9 cellular contexts compared by ENCODE assay signal in genomic region chr1:224783006-224783651, GRCh38.
DNase-seq lines count a peak whose midpoint lies in the region; ATAC-seq and TF ChIP-seq lines count a peak whose summit lies in the region.
"Had no signal": no experiment of that assay in that cellular context is flagged by ENCODE, and none has a peak within 500 bp of the region (broad histone marks: within the 10 kb centered on the region; RNA-seq: fewer than 3 reads in every experiment).

No MANE protein-coding gene starts in this region.

- 75 to 93% methylated on average over 4 to 5 of the region's 5 CpGs for WGBS in endodermal cell (ENCODE audit: insufficient coverage in 1 of 2, insufficient read length in 1 of 2), 2 experiments

- peak overlapping the region; percentile 38 for H3K27ac Mint-ChIP-seq in endodermal cell

- TF ChIP-seq CTCF in endodermal cell (conservative IDR thresholded peaks at IDR 0.05) (no peak), coronary artery (IDR thresholded peaks at IDR 0.05) (no peak)

- in situ Hi-C loops in KBM-7 (cut with MboI; ENCODE audit: low pct_unique_long_range_greater_than_20kb, low sequenced_read_pairs): no loop called here

- no peaks in the 10 kb centered on the region for H3K27me3 ChIP-seq in endodermal cell (ENCODE audit: control insufficient read depth, insufficient read depth, low read length, poor library complexity, severe bottlenecking)
- H3K27me3 ChIP-seq in H7 (ENCODE audit: control insufficient read depth, insufficient read depth, low read length): peaks cover 3% of the 10 kb centered on the region

- DNase-seq in KBM-7 (peak; percentile 45), endodermal cell (no peak), H7 (no peak), coronary artery (ENCODE audit: low spot score) (no peak)
- no peak for DNase-seq in stimulated activated CD4-positive, alpha-beta T cell treated with anti-CD3 and anti-CD28 coated beads, Interleukin-4, amount 100 ng/mL, for 4 hours
- no peak for DNase-seq in stimulated activated CD4-positive, alpha-beta T cell treated with anti-CD3 and anti-CD28 coated beads, Interleukin-4, amount 100 ng/mL, for 24 hours
- DNase-seq: NCI-H2171 treated with DMSO at 0.1 percent for 48 hours had no signal

- peaks cover 24% of the 10 kb centered on the region for H3K9me3 ChIP-seq in endodermal cell (ENCODE audit: control insufficient read depth, low read length)

- peaks cover 65% of the 10 kb centered on the region for H3K4me1 Mint-ChIP-seq in endodermal cell

- H3K36me3 Mint-ChIP-seq in endodermal cell (ENCODE audit: low read depth): no peaks in the 10 kb centered on the region

- H3K9ac ChIP-seq in endodermal cell (ENCODE audit: extremely low read depth, low read length, poor library complexity, severe bottlenecking): no peak overlapping the region

- H3K4me3 Mint-ChIP-seq in endodermal cell: no peak overlapping the region

- H3K36me3 ChIP-seq in endodermal cell (ENCODE audit: control insufficient read depth, insufficient read depth, low read length) (no peaks in the 10 kb centered on the region), H7 (replicated peaks; ENCODE audit: control insufficient read depth, insufficient read depth, low read length) (no peaks in the 10 kb centered on the region)

- H3K4me3 ChIP-seq in endodermal cell (ENCODE audit: low read length) (no peak overlapping the region), H7 (ENCODE audit: insufficient read depth, low read depth, low read length) (no peak overlapping the region), coronary artery (no peak overlapping the region)

- ATAC-seq in GM18909 (IDR thresholded peaks at IDR 0.05; ENCODE audit: poor library complexity, unreplicated experiment) (peak; percentile 78), HG02588 (IDR thresholded peaks at IDR 0.05; ENCODE audit: unreplicated experiment) (peak; percentile 67)

- peaks cover 9% of the 10 kb centered on the region for H3K9me3 Mint-ChIP-seq in endodermal cell

- no peak overlapping the region for H3K27ac ChIP-seq in endodermal cell (ENCODE audit: low read depth, low read length)
- H3K27ac ChIP-seq in coronary artery: no peak overlapping the region

- H3K27me3 Mint-ChIP-seq in endodermal cell (ENCODE audit: insufficient read depth): no peaks in the 10 kb centered on the region

- peaks cover 12% of the 10 kb centered on the region for H3K4me1 ChIP-seq in endodermal cell (ENCODE audit: control insufficient read depth, insufficient read depth, low read length)
